ENCODE assay signal across 7 cellular contexts in the genomic region with DNA sequence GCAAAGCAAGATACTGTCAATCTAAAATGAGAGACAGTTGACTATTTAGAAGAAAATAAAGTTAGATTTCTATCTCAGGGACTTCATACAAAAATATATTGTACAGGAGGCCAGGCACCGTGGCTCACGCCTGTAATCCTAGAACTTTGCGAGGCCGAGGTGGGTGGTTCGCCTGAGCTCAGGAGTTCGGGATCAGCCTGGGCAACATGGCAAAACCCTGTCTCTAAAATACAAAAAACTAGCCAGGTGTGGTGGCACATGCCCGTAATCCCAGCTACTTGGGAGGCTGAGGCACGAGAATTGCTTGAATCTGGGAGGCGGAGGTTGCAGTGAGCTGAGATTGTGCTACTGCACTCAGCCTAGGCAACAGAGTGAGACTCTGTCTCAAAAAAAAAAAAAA. TPM values are rescaled to one million over a fixed set of nuclear protein-coding genes. Genes with fewer than 3 reads are reported as not detected.
DNase-seq lines count a peak whose midpoint lies in the region; ATAC-seq and TF ChIP-seq lines count a peak whose summit lies in the region.
"Not testable (repeated sequence)": the region's sequence is repeated elsewhere in the genome, so short reads cannot be mapped to it uniquely, and the experiment has no call there.

No MANE protein-coding gene starts in this region.

- CTCF ChIA-PET in IMR-90 (lab: Yijun Ruan, JAX): interaction anchor here (1.2 kb wide), 1 partner anchor 23 kb away, joined by 3 read pairs; no protein-coding TSS in a partner anchor
- CTCF ChIA-PET in activated CD4-positive, alpha-beta T cell treated with anti-CD3 and anti-CD28 coated beads for 36 hours (lab: Charles Lee): interaction anchor here (0.7 to 3.1 kb wide), 5 partner anchors 16 to 568 kb away, joined by 3 to 8 read pairs (median 3); a partner anchor contains a TSS
- CTCF ChIA-PET in naive thymus-derived CD4-positive, alpha-beta T cell (lab: Charles Lee): interaction anchor here (0.7 kb wide), 1 partner anchor 9 kb away, joined by 4 read pairs; a partner anchor contains a TSS

- H3K4me1 Mint-ChIP-seq in activated CD4-positive, alpha-beta T cell treated with anti-CD3 and anti-CD28 coated beads for 36 hours: peaks cover 64% of the 10 kb centered on the region
- peaks cover 64% of the 10 kb centered on the region for H3K4me1 Mint-ChIP-seq in activated naive CD4-positive, alpha-beta T cell treated with anti-CD3 and anti-CD28 coated beads, Interleukin-2, amount 50 U/mL, for 24 hours
- peaks cover 65% of the 10 kb centered on the region for H3K4me1 Mint-ChIP-seq in central memory CD8-positive, alpha-beta T cell
- peaks cover 50 to 72% (median 60%) of the 10 kb centered on the region in 7 donors for H3K4me1 Mint-ChIP-seq in naive thymus-derived CD4-positive, alpha-beta T cell

- in situ Hi-C loops in IMR-90 (cut with MboI; ENCODE audit: low sequenced_read_pairs): not testable (repeated sequence)

- not testable (repeated sequence) for H4K20me1 ChIP-seq in IMR-90 (ENCODE audit: insufficient read depth, low read length)

- not testable (repeated sequence) for H3K9ac ChIP-seq in IMR-90 (ENCODE audit: low read depth, low read length)

- TF ChIP-seq POLR2A in IMR-90 (IDR thresholded peaks at IDR 0.05; ENCODE audit: low read depth, low read length); spleen (IDR thresholded peaks at IDR 0.05): not testable (repeated sequence)

- DNase-seq in IMR-90; activated CD4-positive, alpha-beta T cell treated with anti-CD3 and anti-CD28 coated beads for 36 hours; central memory CD8-positive, alpha-beta T cell (ENCODE audit: low spot score in 2 of 2): not testable (repeated sequence)
- peak; percentile 10 for DNase-seq in left ventricle myocardium superior
- DNase-seq in naive thymus-derived CD4-positive, alpha-beta T cell: peak in 1 of 9 donors; percentile 4
- DNase-seq in spleen: peak; percentile 55

- not testable (repeated sequence) for H3K9me3 Mint-ChIP-seq in activated CD4-positive, alpha-beta T cell treated with anti-CD3 and anti-CD28 coated beads for 36 hours (ENCODE audit: low read depth); activated naive CD4-positive, alpha-beta T cell treated with anti-CD3 and anti-CD28 coated beads, Interleukin-2, amount 50 U/mL, for 24 hours; central memory CD8-positive, alpha-beta T cell; naive thymus-derived CD4-positive, alpha-beta T cell

- not testable (repeated sequence) for H3K9me3 ChIP-seq in IMR-90 (ENCODE audit: control insufficient read depth, insufficient read depth, low read length); naive thymus-derived CD4-positive, alpha-beta T cell (ENCODE audit: control insufficient read depth in 2 of 3, low read length in 3 of 3); spleen

- not testable (repeated sequence) for H3K27me3 ChIP-seq in IMR-90 (ENCODE audit: control insufficient read depth, insufficient read depth, low read length); naive thymus-derived CD4-positive, alpha-beta T cell (ENCODE audit: control insufficient read depth in 2 of 2, insufficient read depth in 2 of 2, low read length in 2 of 2); spleen (replicated peaks in 1 of 7)

- not testable (repeated sequence) for H3K56ac ChIP-seq in IMR-90 (ENCODE audit: extremely low read depth, insufficient read depth, low read length)

- not testable (repeated sequence) for H2BK15ac ChIP-seq in IMR-90 (ENCODE audit: low read depth, low read length)

- ATAC-seq in IMR-90 (ENCODE audit: low read depth); activated CD4-positive, alpha-beta T cell treated with anti-CD3 and anti-CD28 coated beads for 36 hours; central memory CD8-positive, alpha-beta T cell (replicated peaks; ENCODE audit: extremely low read depth, poor library complexity, severe bottlenecking); left ventricle myocardium superior; naive thymus-derived CD4-positive, alpha-beta T cell: not testable (repeated sequence)

- H2AK5ac ChIP-seq in IMR-90 (ENCODE audit: low read depth, low read length): not testable (repeated sequence)

- peaks cover 2 to 27% of the 10 kb centered on the region in 2 experiments; a peak in 2 of 4 replicates for H3K79me1 ChIP-seq in IMR-90 (ENCODE audit: low read depth in 1 of 2, low read length in 2 of 2)

- not testable (repeated sequence) for H3K27ac ChIP-seq in IMR-90 (ENCODE audit: insufficient read depth, low read length); naive thymus-derived CD4-positive, alpha-beta T cell (ENCODE audit: low read depth, low read length); spleen

- not testable (repeated sequence) for H3K4me3 Mint-ChIP-seq in activated CD4-positive, alpha-beta T cell treated with anti-CD3 and anti-CD28 coated beads for 36 hours; central memory CD8-positive, alpha-beta T cell
- peak overlapping the region; percentile 91 for H3K4me3 Mint-ChIP-seq in activated naive CD4-positive, alpha-beta T cell treated with anti-CD3 and anti-CD28 coated beads, Interleukin-2, amount 50 U/mL, for 24 hours
- peak overlapping the region in 3 of 10 donors; percentile 51 to 89 (median 89) for H3K4me3 Mint-ChIP-seq in naive thymus-derived CD4-positive, alpha-beta T cell

- dilution Hi-C loops in IMR-90 (cut with HindIII; ENCODE audit: low sequenced_read_pairs, unreplicated experiment): not testable (repeated sequence)

- intact Hi-C loops in IMR-90 (cut with micrococcal nuclease); activated CD4-positive, alpha-beta T cell treated with anti-CD3 and anti-CD28 coated beads for 36 hours (cut with DNase I, micrococcal nuclease); left ventricle myocardium superior (cut with micrococcal nuclease); naive thymus-derived CD4-positive, alpha-beta T cell (cut with micrococcal nuclease); spleen (cut with DNase I; ENCODE audit: low total_unique reads): not testable (repeated sequence)

- H2AK9ac ChIP-seq in IMR-90 (replicated peaks; ENCODE audit: low read depth, low read length, poor library complexity): not testable (repeated sequence)

- H3K23ac ChIP-seq in IMR-90 (ENCODE audit: low read depth, low read length): not testable (repeated sequence)

- H3K4me2 ChIP-seq in IMR-90 (ENCODE audit: low read depth, low read length): not testable (repeated sequence)

- peak overlapping the region; percentile 52 for H3K27ac Mint-ChIP-seq in activated CD4-positive, alpha-beta T cell treated with anti-CD3 and anti-CD28 coated beads for 36 hours
- H3K27ac Mint-ChIP-seq in activated naive CD4-positive, alpha-beta T cell treated with anti-CD3 and anti-CD28 coated beads, Interleukin-2, amount 50 U/mL, for 24 hours: not testable (repeated sequence)
- peak overlapping the region; percentile 100 for H3K27ac Mint-ChIP-seq in central memory CD8-positive, alpha-beta T cell (ENCODE audit: low read depth)
- peak overlapping the region in 6 of 9 donors; percentile 20 to 97 (median 96) for H3K27ac Mint-ChIP-seq in naive thymus-derived CD4-positive, alpha-beta T cell

- not testable (repeated sequence) for TF ChIP-seq CTCF in IMR-90 (conservative IDR thresholded peaks at IDR 0.05; ENCODE audit: low read depth, low read length); spleen (IDR thresholded peaks at IDR 0.05 in 8 of 11, conservative IDR thresholded peaks at IDR 0.05 in 3 of 11)

- not testable (repeated sequence) for H3K36me3 ChIP-seq in IMR-90 (ENCODE audit: control insufficient read depth, insufficient read depth, low read length); naive thymus-derived CD4-positive, alpha-beta T cell (ENCODE audit: control insufficient read depth in 2 of 3, insufficient read depth in 3 of 3, low read length in 3 of 3); spleen

- H3K27me3 Mint-ChIP-seq in activated CD4-positive, alpha-beta T cell treated with anti-CD3 and anti-CD28 coated beads for 36 hours; activated naive CD4-positive, alpha-beta T cell treated with anti-CD3 and anti-CD28 coated beads, Interleukin-2, amount 50 U/mL, for 24 hours; central memory CD8-positive, alpha-beta T cell; naive thymus-derived CD4-positive, alpha-beta T cell: not testable (repeated sequence)

- H3K18ac ChIP-seq in IMR-90 (ENCODE audit: low read depth, low read length): not testable (repeated sequence)

- peaks cover 11% of the 10 kb centered on the region for H3K9me1 ChIP-seq in IMR-90 (ENCODE audit: insufficient read depth, low read length)

- WGBS in IMR-90 (ENCODE audit: extremely low coverage in 2 of 2, insufficient read length in 1 of 2), 2 experiments: no CpG with 5 or more reads among the region's 9 CpGs
- 82 to 98% (median 90%) methylated on average over 9 of the region's 9 CpGs for WGBS in spleen, 5 donors

- not testable (repeated sequence) for H3K14ac ChIP-seq in IMR-90 (replicated peaks; ENCODE audit: low read depth, low read length)

- not testable (repeated sequence) for TF ChIP-seq RAD21 in IMR-90 (IDR thresholded peaks at IDR 0.05; ENCODE audit: low read length)

- not testable (repeated sequence) for H4K8ac ChIP-seq in IMR-90 (ENCODE audit: low read depth in 2 of 2, low read length in 2 of 2)

- H3K4ac ChIP-seq in IMR-90 (ENCODE audit: low read depth, low read length): peak overlapping the region; percentile 43; the same call in 1 of the 2 replicates

- H3K4me3 ChIP-seq in IMR-90 (ENCODE audit: insufficient read depth, low read depth, low read length); naive thymus-derived CD4-positive, alpha-beta T cell (ENCODE audit: low read length); spleen: not testable (repeated sequence)

- H2BK120ac ChIP-seq in IMR-90 (ENCODE audit: low read depth, low read length): not testable (repeated sequence)

- peaks cover 22% of the 10 kb centered on the region for H3K4me1 ChIP-seq in IMR-90 (ENCODE audit: control insufficient read depth, insufficient read depth, low read length)
- H3K4me1 ChIP-seq in naive thymus-derived CD4-positive, alpha-beta T cell (ENCODE audit: control insufficient read depth in 2 of 2, insufficient read depth in 2 of 2, low read length in 2 of 2): peaks cover 15 to 45% of the 10 kb centered on the region in 2 donors
- peaks cover 7 to 74% (median 60%) of the 10 kb centered on the region in 6 donors for H3K4me1 ChIP-seq in spleen

- not testable (repeated sequence) for H4K5ac ChIP-seq in IMR-90 (ENCODE audit: low read depth, low read length)

- not testable (repeated sequence) for BruUV-seq in IMR-90 (replicated peaks; lab: Mats Ljungman, UMichigan)

- POLR2A ChIA-PET in IMR-90 (lab: Charles Lee; ENCODE audit: unreplicated experiment): not testable (repeated sequence)
- POLR2A ChIA-PET in activated CD4-positive, alpha-beta T cell treated with anti-CD3 and anti-CD28 coated beads for 36 hours (lab: Charles Lee): interaction anchor here (0.8 kb wide), 1 partner anchor 16 kb away, joined by 4 read pairs; no protein-coding TSS in a partner anchor
- POLR2A ChIA-PET in naive thymus-derived CD4-positive, alpha-beta T cell (lab: Charles Lee): interaction anchor here (1.3 to 18.7 kb wide), 4 partner anchors 8 to 29 kb away, joined by 3 to 709 read pairs (median 161); a partner anchor contains a TSS

- H2BK5ac ChIP-seq in IMR-90 (ENCODE audit: low read depth, low read length, poor library complexity, severe bottlenecking): not testable (repeated sequence)

- peaks cover 35% of the 10 kb centered on the region for H3K36me3 Mint-ChIP-seq in activated CD4-positive, alpha-beta T cell treated with anti-CD3 and anti-CD28 coated beads for 36 hours (ENCODE audit: low read depth)
- peaks cover 18% of the 10 kb centered on the region for H3K36me3 Mint-ChIP-seq in activated naive CD4-positive, alpha-beta T cell treated with anti-CD3 and anti-CD28 coated beads, Interleukin-2, amount 50 U/mL, for 24 hours
- peaks cover 28% of the 10 kb centered on the region for H3K36me3 Mint-ChIP-seq in central memory CD8-positive, alpha-beta T cell (ENCODE audit: insufficient read depth)
- H3K36me3 Mint-ChIP-seq in naive thymus-derived CD4-positive, alpha-beta T cell: peaks cover 0 to 24% (median 0%) of the 10 kb centered on the region in 5 donors

- H4K91ac ChIP-seq in IMR-90 (ENCODE audit: insufficient read depth, low read depth, low read length): not testable (repeated sequence)

- not testable (repeated sequence) for H2BK20ac ChIP-seq in IMR-90 (ENCODE audit: low read depth, low read length)

- not testable (repeated sequence) for H2AFZ ChIP-seq in IMR-90 (replicated peaks; ENCODE audit: low read length, poor library complexity)

RNA-seq across cellular contexts. Expression of a gene that starts 7.6 kb away (rescaled TPM):
- total RNA-seq in IMR-90 (2012; rRNA removed) (0.56 and 0.90 TPM in 2 replicates), left ventricle myocardium superior (2.5 TPM), spleen (10 to 100 TPM in 1 of 7 donors, 1 to 10 TPM in 6; 2.8 to 11.9 (median 7.3) TPM)
- polyA plus RNA-seq in IMR-90 (2012; rRNA removed) (16.0 and 17.2 TPM in 2 replicates), spleen (1 to 10 TPM in 2 of 3 donors, under 1 TPM in 1; 0.73 to 5.5 (median 1.1) TPM)
- 10.6 and 11.1 TPM in 2 replicates for polyA plus RNA-seq in IMR-90 (2012; cell fraction: cytosol; rRNA removed)
- 141 and 200 TPM in 2 replicates for polyA plus RNA-seq in IMR-90 (2012; cell fraction: nucleus; rRNA removed; ENCODE audit: low replicate concordance)
- total RNA-seq in activated CD4-positive, alpha-beta T cell treated with anti-CD3 and anti-CD28 coated beads for 36 hours: 10 to 100 TPM; 16.7 to 17.2 TPM
- 10 to 100 TPM; 11.2 to 47.2 (median 13.5) TPM for total RNA-seq in naive thymus-derived CD4-positive, alpha-beta T cell
- under 1 TPM; 0.07 to 0.28 TPM for polyA plus RNA-seq in naive thymus-derived CD4-positive, alpha-beta T cell

RNA-seq across cellular contexts. Expression of a gene that starts 8.8 kb away (rescaled TPM):
- total RNA-seq in IMR-90 (2012; rRNA removed) (0.56 TPM in 1 of 2 replicates, not detected in the other), left ventricle myocardium superior (0.35 TPM), spleen (1 to 10 TPM in 2 of 7 donors, under 1 TPM in 2, not detected in 3; 0.82 to 2.1 (median 1.1) TPM)
- polyA plus RNA-seq in IMR-90 (2012; rRNA removed) (not detected in 2 replicates), spleen (under 1 TPM; 0.15 to 0.58 (median 0.22) TPM)
- polyA plus RNA-seq in IMR-90 (2012; cell fraction: cytosol; rRNA removed): 0.08 and 0.25 TPM in 2 replicates
- polyA plus RNA-seq in IMR-90 (2012; cell fraction: nucleus; rRNA removed; ENCODE audit: low replicate concordance): 0.34 TPM in 1 of 2 replicates, not detected in the other
- under 1 TPM in 1 of 2 experiments, not detected in 1; 0.32 TPM for total RNA-seq in activated CD4-positive, alpha-beta T cell treated with anti-CD3 and anti-CD28 coated beads for 36 hours
- 1 to 10 TPM in 2 of 5 experiments, under 1 TPM in 3; 0.31 to 9.7 (median 0.87) TPM for total RNA-seq in naive thymus-derived CD4-positive, alpha-beta T cell
- under 1 TPM in 1 of 2 donors, not detected in 1; 0.47 TPM for polyA plus RNA-seq in naive thymus-derived CD4-positive, alpha-beta T cell

RNA-seq across cellular contexts. Expression of a gene that starts 15.7 kb away (rescaled TPM):
- total RNA-seq in IMR-90 (2012; rRNA removed) (15.3 and 15.8 TPM in 2 replicates), left ventricle myocardium superior (7.5 TPM), spleen (10 to 100 TPM; 22.0 to 51.7 (median 33.1) TPM)
- polyA plus RNA-seq in IMR-90 (2012; rRNA removed) (51.6 and 52.5 TPM in 2 replicates), spleen (10 to 100 TPM; 14.7 to 24.6 (median 24.3) TPM)
- 45.2 and 47.2 TPM in 2 replicates for polyA plus RNA-seq in IMR-90 (2012; cell fraction: cytosol; rRNA removed)
- 238 and 324 TPM in 2 replicates for polyA plus RNA-seq in IMR-90 (2012; cell fraction: nucleus; rRNA removed; ENCODE audit: low replicate concordance)
- total RNA-seq in activated CD4-positive, alpha-beta T cell treated with anti-CD3 and anti-CD28 coated beads for 36 hours: 10 to 100 TPM; 52.1 to 52.7 TPM
- total RNA-seq in naive thymus-derived CD4-positive, alpha-beta T cell: 100 to 1,000 TPM in 4 of 5 experiments, 10 to 100 TPM in 1; 92.8 to 456 (median 142) TPM
- polyA plus RNA-seq in naive thymus-derived CD4-positive, alpha-beta T cell: 10 to 100 TPM; 30.5 to 59.1 TPM

RNA-seq across cellular contexts. Expression of a gene that starts 27.1 kb away (rescaled TPM):
- total RNA-seq in IMR-90 (2012; rRNA removed) (under 0.01 TPM in 2 replicates), left ventricle myocardium superior (0.40 TPM), spleen (1 to 10 TPM; 1.0 to 1.5 (median 1.2) TPM)
- polyA plus RNA-seq in IMR-90 (2012; rRNA removed) (0.56 and 0.66 TPM in 2 replicates), spleen (1 to 10 TPM in 2 of 3 donors, under 1 TPM in 1; 0.56 to 1.6 (median 1.3) TPM)
- polyA plus RNA-seq in IMR-90 (2012; cell fraction: cytosol; rRNA removed): 0.36 and 0.60 TPM in 2 replicates
- polyA plus RNA-seq in IMR-90 (2012; cell fraction: nucleus; rRNA removed; ENCODE audit: low replicate concordance): 4.1 and 8.2 TPM in 2 replicates
- total RNA-seq in activated CD4-positive, alpha-beta T cell treated with anti-CD3 and anti-CD28 coated beads for 36 hours: under 1 TPM; 0.37 to 0.69 TPM
- total RNA-seq in naive thymus-derived CD4-positive, alpha-beta T cell: 1 to 10 TPM; 1.3 to 2.8 (median 1.4) TPM
- polyA plus RNA-seq in naive thymus-derived CD4-positive, alpha-beta T cell: under 1 TPM in 1 of 2 donors, not detected in 1; 0.06 TPM

RNA-seq across cellular contexts. Expression of a gene that starts 28.0 kb away (rescaled TPM):
- not detected in 2 replicates for total RNA-seq in IMR-90 (2012; rRNA removed)
- 0.07 and 0.16 TPM in 2 replicates for polyA plus RNA-seq in IMR-90 (2012; rRNA removed)
- 0.06 and 0.12 TPM in 2 replicates for polyA plus RNA-seq in IMR-90 (2012; cell fraction: cytosol; rRNA removed)
- 1.0 and 1.8 TPM in 2 replicates for polyA plus RNA-seq in IMR-90 (2012; cell fraction: nucleus; rRNA removed; ENCODE audit: low replicate concordance)
- total RNA-seq in activated CD4-positive, alpha-beta T cell treated with anti-CD3 and anti-CD28 coated beads for 36 hours: under 1 TPM; 0.69 to 0.71 TPM
- 0.12 TPM for total RNA-seq in left ventricle myocardium superior
- 1 to 10 TPM in 2 of 5 experiments, under 1 TPM in 3; 0.77 to 1.4 (median 0.96) TPM for total RNA-seq in naive thymus-derived CD4-positive, alpha-beta T cell
- polyA plus RNA-seq in naive thymus-derived CD4-positive, alpha-beta T cell: under 1 TPM in 1 of 2 donors, not detected in 1; 0.72 TPM
- total RNA-seq in spleen: under 1 TPM in 4 of 7 donors, not detected in 3; 0.16 to 0.61 (median 0.30) TPM
- polyA plus RNA-seq in spleen: under 1 TPM; 0.32 to 0.89 (median 0.80) TPM
